31 cellular contexts compared by ENCODE assay signal in genomic region chr16:71737501-71737900, GRCh38.
"Had no signal": no experiment of that assay in that cellular context is flagged by ENCODE, and none has a peak within 500 bp of the region (broad histone marks: within the 10 kb centered on the region; RNA-seq: fewer than 3 reads in every experiment).

No MANE protein-coding gene starts in this region.

- H3K4me1 Mint-ChIP-seq: activated CD4-positive, alpha-beta memory T cell treated with anti-CD3 and anti-CD28 coated beads, Interleukin-2, amount 10 ng/mL, durations not matched to agents 7 days and 5 days; activated CD4-positive, alpha-beta T cell treated with anti-CD3 and anti-CD28 coated beads, Interleukin-2, amount 10 ng/mL, durations not matched to agents 7 days and 5 days; central memory CD8-positive, alpha-beta T cell; endodermal cell; WTC11 had no signal

- H3K27ac Mint-ChIP-seq: activated CD4-positive, alpha-beta memory T cell treated with anti-CD3 and anti-CD28 coated beads, Interleukin-2, amount 10 ng/mL, durations not matched to agents 7 days and 5 days; activated CD4-positive, alpha-beta T cell treated with anti-CD3 and anti-CD28 coated beads, Interleukin-2, amount 10 ng/mL, durations not matched to agents 7 days and 5 days; activated naive CD8-positive, alpha-beta T cell; activated T-cell treated with anti-CD3 and anti-CD28 coated beads, Interleukin-2, amount 50 U/mL, for 24 hours; activated T-cell treated with anti-CD3 and anti-CD28 coated beads, Interleukin-2, amount 50 U/mL, for 72 hours; dendritic cell treated with granulocyte-macrophage colony-stimulating factor and Interleukin-4, amounts not matched to agents 40 ng/mL and 50 ng/mL, for 4 days; endodermal cell; WTC11 had no signal

- DNase-seq: activated CD4-positive, alpha-beta memory T cell treated with anti-CD3 and anti-CD28 coated beads, Interleukin-2, amount 10 ng/mL, durations not matched to agents 7 days and 5 days; activated CD4-positive, alpha-beta T cell treated with anti-CD3 and anti-CD28 coated beads for 1 hour; activated CD4-positive, alpha-beta T cell treated with anti-CD3 and anti-CD28 coated beads for 4 hours; activated CD4-positive, alpha-beta T cell treated with anti-CD3 and anti-CD28 coated beads, Interleukin-2, amount 10 ng/mL, durations not matched to agents 7 days and 5 days; activated CD4-positive, alpha-beta T cell treated with anti-CD3 and anti-CD28 coated beads, Interleukin-2, amount 50 U/mL, for 4 hours; activated CD8-positive, alpha-beta memory T cell treated with anti-CD3 and anti-CD28 coated beads, Interleukin-2, amount 50 U/mL, for 48 hours; activated gamma-delta T cell treated with Interleukin-2 at 50 U/mL for 16 hours; activated naive CD4-positive, alpha-beta T cell treated with anti-CD3 and anti-CD28 coated beads, Interleukin-2, amount 50 U/mL, for 16 hours; activated naive CD4-positive, alpha-beta T cell treated with Interleukin-2 at 50 U/mL for 16 hours; activated T-cell treated with anti-CD3 and anti-CD28 coated beads for 4 hours; activated T-cell treated with anti-CD3 and anti-CD28 coated beads, Interleukin-2, amount 50 U/mL, for 24 hours; activated T-cell treated with anti-CD3 and anti-CD28 coated beads, Interleukin-2, amount 50 U/mL, for 72 hours; amniotic stem cell; anterior cingulate cortex; brain microvascular endothelial cell; dorsolateral prefrontal cortex; effector memory CD4-positive, alpha-beta T cell; endodermal cell; erythroblast; foreskin melanocyte; head of caudate nucleus had no signal

- H3K9me3 ChIP-seq: esophagus muscularis mucosa had no signal

- ATAC-seq: activated T-cell treated with anti-CD3 and anti-CD28 coated beads, Interleukin-2, amount 50 U/mL, for 72 hours; WTC11 had no signal

- H3K27me3 Mint-ChIP-seq: activated CD4-positive, alpha-beta memory T cell treated with anti-CD3 and anti-CD28 coated beads, Interleukin-2, amount 10 ng/mL, durations not matched to agents 7 days and 5 days; activated CD4-positive, alpha-beta T cell treated with anti-CD3 and anti-CD28 coated beads, Interleukin-2, amount 10 ng/mL, durations not matched to agents 7 days and 5 days; activated naive CD8-positive, alpha-beta T cell; activated T-cell treated with anti-CD3 and anti-CD28 coated beads, Interleukin-2, amount 50 U/mL, for 24 hours; central memory CD8-positive, alpha-beta T cell; dendritic cell treated with granulocyte-macrophage colony-stimulating factor and Interleukin-4, amounts not matched to agents 40 ng/mL and 50 ng/mL, for 4 days had no signal

- H3K27me3 ChIP-seq: brain microvascular endothelial cell, dorsolateral prefrontal cortex, esophagus muscularis mucosa had no signal

- H3K27ac ChIP-seq: brain microvascular endothelial cell, coronary artery, dorsolateral prefrontal cortex, esophagus muscularis mucosa, VCaP had no signal

- FAIRE-seq: astrocyte, bronchial epithelial cell, TTC549 had no signal

- H3K4me1 ChIP-seq: esophagus muscularis mucosa had no signal

- H3K4me3 ChIP-seq: coronary artery, dorsolateral prefrontal cortex, esophagus muscularis mucosa had no signal

- H3K4me3 Mint-ChIP-seq: activated CD4-positive, alpha-beta memory T cell treated with anti-CD3 and anti-CD28 coated beads, Interleukin-2, amount 10 ng/mL, durations not matched to agents 7 days and 5 days; activated CD4-positive, alpha-beta T cell treated with anti-CD3 and anti-CD28 coated beads, Interleukin-2, amount 10 ng/mL, durations not matched to agents 7 days and 5 days; activated naive CD8-positive, alpha-beta T cell; activated T-cell treated with anti-CD3 and anti-CD28 coated beads, Interleukin-2, amount 50 U/mL, for 24 hours; activated T-cell treated with anti-CD3 and anti-CD28 coated beads, Interleukin-2, amount 50 U/mL, for 72 hours; central memory CD8-positive, alpha-beta T cell; dendritic cell treated with granulocyte-macrophage colony-stimulating factor and Interleukin-4, amounts not matched to agents 40 ng/mL and 50 ng/mL, for 4 days; endodermal cell; WTC11 had no signal
